ENCODE assay signal across 1 cellular context in genomic region chr19:1873524-1874473, GRCh38.
TF ChIP-seq lines count a peak whose summit lies in the region.

No MANE protein-coding gene starts in this region.

TF ChIP-seq in HCT116, 20 proteins besides CTCF, POLR2A, EP300 and RAD21 (continued from another document):
- TF ChIP-seq ZBTB33 (IDR thresholded peaks at IDR 0.05; ENCODE audit: extremely low read depth, insufficient replicate concordance, low read length) (no peak), SIN3A (IDR thresholded peaks at IDR 0.05; ENCODE audit: low read depth) (no peak), CBX3 (IDR thresholded peaks at IDR 0.05; ENCODE audit: low read depth) (no peak), JUND (IDR thresholded peaks at IDR 0.05) (no peak), YY1 (IDR thresholded peaks at IDR 0.05; ENCODE audit: extremely low read depth, insufficient replicate concordance, low read depth, low read length) (no peak), SP1 (IDR thresholded peaks at IDR 0.05; ENCODE audit: low read depth) (no peak), TCF7L2 (IDR thresholded peaks at IDR 0.05; ENCODE audit: borderline replicate concordance, extremely low read depth, insufficient read depth, insufficient read length) (no peak), EGR1 (IDR thresholded peaks at IDR 0.05; ENCODE audit: low read depth) (no peak), MAX (IDR thresholded peaks at IDR 0.05) (no peak), ZNF274 (IDR thresholded peaks at IDR 0.05; ENCODE audit: low read depth, low read length) (no peak)
